In genomic region chr2:102147935-102148334, GRCh38 we compare ENCODE assay signal across 11 cellular contexts. TPM values are rescaled to one million over a fixed set of nuclear protein-coding genes. Genes with fewer than 3 reads are reported as not detected.
DNase-seq lines count a peak whose midpoint lies in the region; ATAC-seq and TF ChIP-seq lines count a peak whose summit lies in the region.
"Had no signal": no experiment of that assay in that cellular context is flagged by ENCODE, and none has a peak within 500 bp of the region (broad histone marks: within the 10 kb centered on the region; RNA-seq: fewer than 3 reads in every experiment).

No MANE protein-coding gene starts in this region.

- H3K4me1 ChIP-seq in mesendoderm (ENCODE audit: control insufficient read depth, low read depth, low read length) = no peaks in the 10 kb centered on the region

- H2BK15ac ChIP-seq in mesendoderm (replicated peaks; ENCODE audit: low read depth) = no peak overlapping the region

- no peak overlapping the region for H3K23ac ChIP-seq in mesendoderm (ENCODE audit: low read length)

- no CpG with 5 or more reads among the region's 3 CpGs for WGBS in mesendoderm (ENCODE audit: extremely low coverage, insufficient coverage, low lambda C conversion rate)

- H3K79me2 ChIP-seq in mesendoderm (ENCODE audit: control insufficient read depth, insufficient read depth, low read length) = no peaks in the 10 kb centered on the region

- no peak overlapping the region for H2BK120ac ChIP-seq in mesendoderm (ENCODE audit: low read depth, low read length)

- no peak overlapping the region for H3K4me2 ChIP-seq in mesendoderm (ENCODE audit: low read length)

- H3K18ac ChIP-seq in mesendoderm (ENCODE audit: low read length) = no peak overlapping the region

- H3K36me3 ChIP-seq in mesendoderm (ENCODE audit: control insufficient read depth, insufficient read depth, low read length) = no peaks in the 10 kb centered on the region

- no peak overlapping the region for H2AK5ac ChIP-seq in mesendoderm (ENCODE audit: low read length)

- no peaks in the 10 kb centered on the region for H3K27me3 ChIP-seq in mesendoderm (ENCODE audit: insufficient read depth, low read length, poor library complexity)

- peak; percentile 50 for ATAC-seq in GM19463 (IDR thresholded peaks at IDR 0.05; ENCODE audit: unreplicated experiment)
- ATAC-seq: esophagus mucosa had no signal

- H3K56ac ChIP-seq in mesendoderm (ENCODE audit: low read length) = no peak overlapping the region

- H4K8ac ChIP-seq in mesendoderm (ENCODE audit: low read depth, low read length) = no peak overlapping the region

- H3K4me3 ChIP-seq in choroid plexus epithelial cell (ENCODE audit: low read depth, low read length) (no peak overlapping the region), mesendoderm (ENCODE audit: low read length) (no peak overlapping the region)

- peak; percentile 38 to 45 for DNase-seq in activated CD4-positive, alpha-beta T cell treated with anti-CD3 and anti-CD28 coated beads for 4 hours
- peak; percentile 79 for DNase-seq in choroid plexus epithelial cell (ENCODE audit: low read depth)
- DNase-seq in stimulated activated CD4-positive, alpha-beta T cell treated with anti-CD3 and anti-CD28 coated beads, Interleukin-2, amount 100 ng/mL, for 48 hours = peak; percentile 43 to 58
- no peak for DNase-seq in mesendoderm
- DNase-seq in NCI-H128 (lab: John Stamatoyannopoulos, UW; ENCODE audit: unreplicated experiment) = no peak
- no peak for DNase-seq in iPS-NIHi7 (ENCODE audit: extremely low spot score)
- no peak for DNase-seq in NCI-H510A treated with DMSO at 0.1 percent for 48 hours (lab: John Stamatoyannopoulos, UW)
- DNase-seq: Calu3, NCI-H1930 had no signal

- H3K9ac ChIP-seq in mesendoderm (ENCODE audit: low read length) = no peak overlapping the region

- no peaks in the 10 kb centered on the region for H3K79me1 ChIP-seq in mesendoderm (ENCODE audit: low read length)

- TF ChIP-seq CTCF in choroid plexus epithelial cell (conservative IDR thresholded peaks at IDR 0.05; ENCODE audit: low read depth, low read length) = no peak

- H3K27ac ChIP-seq in mesendoderm (ENCODE audit: low read depth, low read length) = no peak overlapping the region

- H2BK5ac ChIP-seq in mesendoderm (ENCODE audit: low read length) = no peak overlapping the region

- no peak overlapping the region for H4K5ac ChIP-seq in mesendoderm (ENCODE audit: low read length)

- H3K4ac ChIP-seq in mesendoderm (ENCODE audit: low read depth, low read length) = no peak overlapping the region

RNA-seq across cellular contexts. Expression of gene IL1R1, which starts 5.4 kb away (rescaled TPM):
- polyA plus RNA-seq in mesendoderm (2013, experiment 1 of 2) = 0.77 TPM
- polyA plus RNA-seq in mesendoderm (2013, experiment 2 of 2) = 0.52 TPM

RNA-seq across cellular contexts. Expression of gene IL1RL2, which starts 38.9 kb away (rescaled TPM):
- not detected for polyA plus RNA-seq in mesendoderm (2013, experiment 1 of 2)
- polyA plus RNA-seq in mesendoderm (2013, experiment 2 of 2) = not detected

Comparison
In these comparisons a context has a peak if more than half of its experiments do, and no peak if none do; other contexts are left out.
1. DNase-seq: peak in activated CD4-positive, alpha-beta T cell treated with anti-CD3 and anti-CD28 coated beads for 4 hours (2 of 2), choroid plexus epithelial cell (single experiment) and stimulated activated CD4-positive, alpha-beta T cell treated with anti-CD3 and anti-CD28 coated beads, Interleukin-2, amount 100 ng/mL, for 48 hours (2 of 2); none in mesendoderm (single experiment), NCI-H128 (single experiment), iPS-NIHi7 (single experiment) and NCI-H510A treated with DMSO at 0.1 percent for 48 hours (single experiment).